In the genomic region with DNA sequence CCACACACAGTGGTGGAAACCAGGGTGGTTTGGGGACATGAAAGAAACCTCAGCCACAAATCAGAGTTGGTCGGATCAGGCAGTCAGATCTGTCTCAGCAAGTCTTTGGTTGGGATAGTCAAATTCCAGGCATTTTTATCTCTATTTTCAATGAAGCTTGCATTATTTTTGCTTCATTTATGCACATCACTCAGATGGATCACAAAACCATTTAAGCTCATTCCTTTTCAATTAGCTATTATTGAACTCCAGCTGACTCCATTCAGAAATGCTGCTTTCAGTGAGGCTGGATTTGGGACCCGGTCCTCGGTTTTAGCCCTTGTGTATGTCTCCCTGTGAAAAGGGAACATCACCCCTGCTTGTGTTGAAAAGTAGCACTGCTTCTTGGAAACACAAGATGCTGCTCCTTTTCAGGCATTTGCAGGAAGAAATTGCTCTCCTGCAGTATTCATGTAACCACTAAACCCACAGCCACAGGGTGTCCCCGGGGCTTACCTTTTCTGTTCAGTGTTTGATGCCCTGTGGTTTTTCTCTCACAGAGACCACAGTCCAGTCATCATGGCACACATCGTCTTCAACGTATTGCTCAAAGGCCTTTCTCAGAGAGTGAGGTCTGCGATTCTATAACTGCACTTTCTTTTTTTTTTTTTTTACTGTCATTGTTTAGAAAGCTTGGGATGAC, we compare ENCODE assay signal across 13 cellular contexts.
DNase-seq lines count a peak whose midpoint lies in the region; ATAC-seq, FAIRE-seq and TF ChIP-seq lines count a peak whose summit lies in the region.
"Had no signal": no experiment of that assay in that cellular context is flagged by ENCODE, and none has a peak within 500 bp of the region (broad histone marks: within the 10 kb centered on the region; RNA-seq: fewer than 3 reads in every experiment).

No MANE protein-coding gene starts in this region.

- 57 to 82% (median 72%) methylated on average over 7 of the region's 7 CpGs for WGBS in small intestine, 3 donors

- in situ Hi-C loops in GM13977 (cut with MboI; ENCODE audit: low pct_unique_long_range_greater_than_20kb, low sequenced_read_pairs, unreplicated experiment): no loop called here

- peak; percentile 33 for DNase-seq in HPDE6-E6E7 (ENCODE audit: extremely low spot score)
- peak; percentile 37 for DNase-seq in kidney epithelial cell (ENCODE audit: low read depth)
- no peak for DNase-seq in kidney
- no peak for DNase-seq in small intestine
- DNase-seq in GM13977 (ENCODE audit: low spot score): no peak
- DNase-seq: activated CD4-positive, alpha-beta T cell treated with anti-CD3 and anti-CD28 coated beads, Interleukin-2, amount 50 U/mL, for 48 hours; activated gamma-delta T cell treated with Interleukin-2 at 50 U/mL for 16 hours; DMS79 treated with DMSO at 0.1 percent for 48 hours; stimulated activated naive CD8-positive, alpha-beta T cell treated with anti-CD3 and anti-CD28 coated beads, Interleukin-15, amount 100 ng/mL, for 72 hours; T-helper 1 cell had no signal

- H3K27me3 ChIP-seq in kidney epithelial cell (ENCODE audit: control insufficient read depth, insufficient read depth, low read length) (no peaks in the 10 kb centered on the region), small intestine (ENCODE audit: control insufficient read depth in 2 of 2, insufficient read depth in 2 of 2, low read length in 2 of 2) (no peaks in the 10 kb centered on the region)

- FAIRE-seq in kidney (lab: Jason Lieb, UNC) (no peak), small intestine (lab: Jason Lieb, UNC) (no peak)

- H3K4me1 ChIP-seq in kidney (ENCODE audit: control insufficient read depth in 1 of 2, insufficient read depth in 1 of 2, low read depth in 1 of 2, low read length in 2 of 2): no peaks in the 10 kb centered on the region
- no peaks in the 10 kb centered on the region for H3K4me1 ChIP-seq in small intestine (ENCODE audit: control insufficient read depth in 2 of 2, insufficient read depth in 1 of 2, low read depth in 1 of 2, low read length in 1 of 2)

- no peak overlapping the region for H3K9ac ChIP-seq in kidney (ENCODE audit: low read length in 2 of 2)

- 0 out of 2 replicates have a peak, but pooled peaks have one; percentile 13 for TF ChIP-seq CTCF in VCaP (conservative IDR thresholded peaks at IDR 0.05)
- TF ChIP-seq CTCF in kidney epithelial cell (IDR thresholded peaks at IDR 0.05; ENCODE audit: insufficient read depth, low read length, poor library complexity, severe bottlenecking): peak; percentile 9
- TF ChIP-seq CTCF in kidney (IDR thresholded peaks at IDR 0.05; ENCODE audit: borderline replicate concordance, extremely low read depth, insufficient read depth): no peak
- no peak for TF ChIP-seq CTCF in GM13977 (IDR thresholded peaks at IDR 0.05; ENCODE audit: extremely low read depth, insufficient read depth, missing control alignments)

- H3K27ac ChIP-seq in VCaP (no peak overlapping the region), kidney (ENCODE audit: low read depth in 2 of 2, low read length in 2 of 2) (no peak overlapping the region), small intestine (ENCODE audit: low read depth in 1 of 2, low read length in 1 of 2) (no peak overlapping the region)

- H3K4me3 ChIP-seq in kidney epithelial cell (ENCODE audit: low read depth, low read length) (no peak overlapping the region), kidney (ENCODE audit: low read length in 2 of 2) (no peak overlapping the region), small intestine (ENCODE audit: low read depth in 1 of 2, low read length in 2 of 2) (no peak overlapping the region)

- H3K9me3 ChIP-seq in kidney (ENCODE audit: control insufficient read depth in 1 of 2, low read length in 2 of 2) (no peaks in the 10 kb centered on the region), small intestine (ENCODE audit: control insufficient read depth, low read depth) (no peaks in the 10 kb centered on the region)

- ATAC-seq in GM18861 (IDR thresholded peaks at IDR 0.05; ENCODE audit: unreplicated experiment) (peak; percentile 84), HG02610 (IDR thresholded peaks at IDR 0.05; ENCODE audit: unreplicated experiment) (no peak)
- ATAC-seq: stimulated activated naive CD8-positive, alpha-beta T cell treated with anti-CD3 and anti-CD28 coated beads, Interleukin-15, amount 100 ng/mL, for 72 hours had no signal

- intact Hi-C loops in kidney (cut with DNase I): no loop called here

- no peaks in the 10 kb centered on the region for H3K36me3 ChIP-seq in kidney epithelial cell (ENCODE audit: control insufficient read depth, insufficient read depth, low read length)
- no peaks in the 10 kb centered on the region for H3K36me3 ChIP-seq in kidney (ENCODE audit: control insufficient read depth in 1 of 2, insufficient read depth in 2 of 2, low read length in 2 of 2)
- peaks cover 0 to 2% of the 10 kb centered on the region in 2 donors for H3K36me3 ChIP-seq in small intestine (ENCODE audit: control insufficient read depth in 2 of 2, insufficient read depth in 2 of 2, low read length in 2 of 2)

Comparison
In these comparisons a context has a peak if more than half of its experiments do, and no peak if none do; other contexts are left out.
1. DNase-seq: peak in HPDE6-E6E7 (single experiment) and kidney epithelial cell (single experiment); none in kidney (single experiment), small intestine (single experiment) and GM13977 (single experiment).
2. CTCF ChIP-seq: peak in VCaP (single experiment) and kidney epithelial cell (single experiment); none in kidney (single experiment) and GM13977 (single experiment).